Comparison of ENCODE assay signal across 8 cellular contexts in the genomic region with DNA sequence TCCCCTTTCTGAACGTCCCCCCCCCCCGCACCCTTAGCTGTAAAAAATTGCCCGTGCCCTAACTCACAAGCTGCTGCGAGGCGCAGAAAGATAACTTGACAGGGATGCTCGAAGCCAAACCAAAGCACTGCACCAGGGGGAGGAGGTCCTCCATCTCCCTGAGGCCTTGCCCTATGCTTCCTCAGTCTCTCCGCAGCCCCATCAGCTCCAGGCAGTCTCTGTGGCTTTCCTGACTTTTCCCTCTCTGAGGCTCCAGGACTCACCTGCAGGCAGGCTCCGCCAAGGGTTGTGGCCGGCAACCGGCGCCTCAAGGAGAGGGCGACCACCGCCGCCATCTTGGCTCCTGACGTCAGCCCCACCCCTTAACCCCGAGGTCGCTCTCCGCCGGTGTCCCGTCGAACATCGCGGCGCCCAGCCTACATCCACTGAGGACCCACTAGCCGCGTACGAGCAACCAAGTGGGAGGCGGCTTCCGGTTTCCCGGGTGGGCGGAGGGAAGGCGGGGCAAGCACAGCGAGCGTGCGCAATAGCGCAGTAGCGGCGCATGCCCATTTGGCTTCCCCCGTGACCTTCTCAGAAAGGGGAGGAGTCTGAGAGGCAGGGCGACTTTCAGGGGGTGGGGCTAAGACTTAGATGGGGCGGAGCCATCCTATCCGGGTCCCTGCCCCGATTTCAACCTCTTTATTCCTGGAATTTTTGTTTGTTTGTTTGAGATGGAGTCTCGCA.
A peak's percentile ranks its signal among the peaks of the same experiment; 100 is the strongest.
DNase-seq lines count a peak whose midpoint lies in the region; ATAC-seq and TF ChIP-seq lines count a peak whose summit lies in the region.

Gene SDHB (minus strand): TSS at position 348 of the 726 bp plus-strand sequence. CDS start 13 bp downstream, at position 335.

- peaks cover 2% of the 10 kb centered on the region; the same call in 1 of the 2 replicates for H3K36me3 ChIP-seq in GM06990 (ENCODE audit: control insufficient read depth, insufficient read depth, low read length)

- peak within 1 kb of the TSS; percentile 98 for H3K27ac Mint-ChIP-seq in activated naive CD4-positive, alpha-beta T cell treated with anti-CD3 and anti-CD28 coated beads, Interleukin-2, amount 50 U/mL, for 24 hours

- H3K4me3 Mint-ChIP-seq in activated naive CD4-positive, alpha-beta T cell treated with anti-CD3 and anti-CD28 coated beads, Interleukin-2, amount 50 U/mL, for 24 hours = peak within 1 kb of the TSS; percentile 100

- no peaks in the 10 kb centered on the region for H3K9me3 Mint-ChIP-seq in activated naive CD4-positive, alpha-beta T cell treated with anti-CD3 and anti-CD28 coated beads, Interleukin-2, amount 50 U/mL, for 24 hours

- no peaks in the 10 kb centered on the region for H3K27me3 ChIP-seq in GM06990 (replicated peaks; ENCODE audit: control insufficient read depth, insufficient read depth, low read length)

- peak within 1 kb of the TSS; percentile 76 for H3K4me3 ChIP-seq in GM06990 (replicated peaks; ENCODE audit: low read depth, low read length)

- ATAC-seq in HG02588 (IDR thresholded peaks at IDR 0.05; ENCODE audit: unreplicated experiment) (peak; percentile 98), SK-N-SH treated with all-trans-retinoic acid at 6 μM for 48 hours (peak; percentile 99)

- DNase-seq in GM06990 (ENCODE audit: extremely low read depth, insufficient read length) = peak; percentile 98
- DNase-seq in NCI-H1092 (lab: John Stamatoyannopoulos, UW) = peak; percentile 100
- DNase-seq in germinal center (ENCODE audit: low spot score) = peak; percentile 99
- DNase-seq in non-pigmented ciliary epithelial cell (ENCODE audit: low read depth) = peak; percentile 90
- DNase-seq in superior temporal gyrus (ENCODE audit: extremely low spot score) = peak; percentile 99

- H3K36me3 Mint-ChIP-seq in activated naive CD4-positive, alpha-beta T cell treated with anti-CD3 and anti-CD28 coated beads, Interleukin-2, amount 50 U/mL, for 24 hours = peaks cover 3% of the 10 kb centered on the region

- H3K4me1 Mint-ChIP-seq in activated naive CD4-positive, alpha-beta T cell treated with anti-CD3 and anti-CD28 coated beads, Interleukin-2, amount 50 U/mL, for 24 hours = peaks cover 28% of the 10 kb centered on the region

- peaks cover 1% of the 10 kb centered on the region for H3K27me3 Mint-ChIP-seq in activated naive CD4-positive, alpha-beta T cell treated with anti-CD3 and anti-CD28 coated beads, Interleukin-2, amount 50 U/mL, for 24 hours

- no peak for TF ChIP-seq CTCF in GM06990 (IDR thresholded peaks at IDR 0.05; ENCODE audit: insufficient read depth, low read length, poor library complexity, severe bottlenecking)

TF ChIP-seq in SK-N-SH treated with all-trans-retinoic acid at 6 μM for 48 hours, 23 proteins besides CTCF, POLR2A, EP300 and RAD21:
- TF ChIP-seq ZNF70 (CRISPR knock-in tag; IDR thresholded peaks at IDR 0.05) = no peak
- TF ChIP-seq, protein P1, sequence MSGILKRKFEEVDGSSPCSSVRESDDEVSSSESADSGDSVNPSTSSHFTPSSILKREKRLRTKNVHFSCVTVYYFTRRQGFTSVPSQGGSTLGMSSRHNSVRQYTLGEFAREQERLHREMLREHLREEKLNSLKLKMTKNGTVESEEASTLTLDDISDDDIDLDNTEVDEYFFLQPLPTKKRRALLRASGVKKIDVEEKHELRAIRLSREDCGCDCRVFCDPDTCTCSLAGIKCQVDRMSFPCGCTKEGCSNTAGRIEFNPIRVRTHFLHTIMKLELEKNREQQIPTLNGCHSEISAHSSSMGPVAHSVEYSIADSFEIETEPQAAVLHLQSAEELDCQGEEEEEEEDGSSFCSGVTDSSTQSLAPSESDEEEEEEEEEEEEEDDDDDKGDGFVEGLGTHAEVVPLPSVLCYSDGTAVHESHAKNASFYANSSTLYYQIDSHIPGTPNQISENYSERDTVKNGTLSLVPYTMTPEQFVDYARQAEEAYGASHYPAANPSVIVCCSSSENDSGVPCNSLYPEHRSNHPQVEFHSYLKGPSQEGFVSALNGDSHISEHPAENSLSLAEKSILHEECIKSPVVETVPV (CRISPR knock-in tag; IDR thresholded peaks at IDR 0.05) = no peak
TF ChIP-seq in SK-N-SH treated with all-trans-retinoic acid at 6 μM for 48 hours: peak in this region for 0.

Comparison
In these comparisons a context has a peak if more than half of its experiments do, and no peak if none do; other contexts are left out.
1. Peak in every context shown above with its lines: DNase-seq, ATAC-seq and H3K4me3 ChIP-seq.